ENCODE assay signal across 29 cellular contexts in genomic region chr3:155944081-155944480, GRCh38.
"Had no signal": no experiment of that assay in that cellular context is flagged by ENCODE, and none has a peak within 500 bp of the region (broad histone marks: within the 10 kb centered on the region; RNA-seq: fewer than 3 reads in every experiment).

No MANE protein-coding gene starts in this region.

- ATAC-seq: activated CD8-positive, alpha-beta T cell treated with anti-CD3 and anti-CD28 coated beads for 36 hours; activated T-cell treated with anti-CD3 and anti-CD28 coated beads, Interleukin-2, amount 50 U/mL, for 72 hours; activated T-helper 17 cell treated with anti-CD3 and anti-CD28 coated beads, Interleukin-2, amount 50 U/mL, for 72 hours; K562; Panc1; Right ventricle myocardium inferior had no signal

- H3K27me3 ChIP-seq: ascending aorta, cardiac muscle cell had no signal

- DNase-seq: activated CD4-positive, alpha-beta T cell treated with anti-CD3 and anti-CD28 coated beads, Interleukin-2, amount 10 ng/mL, durations not matched to agents 24 days and 14 days; activated CD4-positive, alpha-beta T cell treated with anti-CD3 and anti-CD28 coated beads, Interleukin-2, amount 50 U/mL, for 4 hours; activated CD8-positive, alpha-beta T cell treated with anti-CD3 and anti-CD28 coated beads for 36 hours; activated effector memory CD4-positive, alpha-beta T cell treated with anti-CD3 and anti-CD28 coated beads, Interleukin-2, amount 50 U/mL, for 16 hours; activated naive CD4-positive, alpha-beta T cell; activated naive CD4-positive, alpha-beta T cell treated with anti-CD3 and anti-CD28 coated beads, Interleukin-2, amount 50 U/mL, for 16 hours; activated naive CD8-positive, alpha-beta T cell treated with anti-CD3 and anti-CD28 coated beads for 36 hours; activated T-cell treated with anti-CD3 and anti-CD28 coated beads, Interleukin-2, amount 50 U/mL, for 1 hour; activated T-cell treated with anti-CD3 and anti-CD28 coated beads, Interleukin-2, amount 50 U/mL, for 72 hours; amygdala; NCI-H1092 treated with DMSO at 0.1 percent for 48 hours; NCI-H1417; NCI-H146; NCI-H187; NCI-H2029 treated with DMSO at 0.1 percent for 48 hours; NCI-H2171 treated with DMSO at 0.1 percent for 48 hours; NCI-H226; NCI-H446 treated with DMSO at 0.1 percent for 48 hours; NCI-H524 treated with DMSO at 0.1 percent for 48 hours; RPMI8226; SIG-M5; SW 1271 had no signal

- H3K9me3 ChIP-seq: ascending aorta had no signal

- H3K4me3 ChIP-seq: ascending aorta, cardiac muscle cell, K562 had no signal

- H3K27ac ChIP-seq: cardiac muscle cell had no signal

- FAIRE-seq: K562, TTC549 had no signal

- H3K36me3 ChIP-seq: ascending aorta had no signal
